8 cellular contexts compared by ENCODE assay signal in the genomic region with DNA sequence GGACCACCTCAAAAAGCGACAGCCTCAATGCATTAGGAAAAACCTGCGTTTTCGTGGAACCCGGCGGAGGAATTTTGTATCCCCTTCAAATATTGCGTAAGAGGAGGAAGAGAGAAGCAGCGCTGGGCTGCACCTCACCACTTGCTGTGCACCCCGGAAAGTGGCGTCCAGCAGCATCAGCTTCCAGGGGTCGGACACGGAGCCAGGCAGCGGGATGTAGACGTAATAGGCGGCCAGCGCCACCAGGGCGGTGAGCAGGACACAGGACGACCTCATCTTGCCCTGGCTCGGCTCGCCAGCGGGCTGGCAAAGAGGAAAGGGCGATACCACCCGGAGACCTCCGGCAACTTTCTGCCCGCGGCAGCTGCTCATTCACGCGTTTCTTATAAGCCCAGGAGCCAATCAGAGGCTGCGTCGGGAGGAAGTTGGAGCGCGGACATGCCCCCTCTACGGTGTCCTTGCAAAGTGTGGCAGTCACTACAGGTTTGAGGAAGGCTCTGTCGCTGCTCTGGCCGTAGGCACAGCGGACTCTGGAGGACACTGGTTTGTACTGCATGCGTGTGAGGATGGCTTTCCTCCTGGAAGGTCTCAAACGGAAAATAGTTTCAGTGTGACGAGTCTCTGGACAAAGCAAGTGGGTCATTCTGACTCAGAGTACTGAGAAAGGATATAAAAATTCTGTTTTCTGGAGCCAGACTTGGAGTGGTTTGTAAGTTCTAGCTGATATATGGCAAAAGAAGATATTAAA. TPM values are rescaled to one million over a fixed set of nuclear protein-coding genes. Genes with fewer than 3 reads are reported as not detected.
DNase-seq lines count a peak whose midpoint lies in the region; ATAC-seq and TF ChIP-seq lines count a peak whose summit lies in the region.

A gene with protein sequence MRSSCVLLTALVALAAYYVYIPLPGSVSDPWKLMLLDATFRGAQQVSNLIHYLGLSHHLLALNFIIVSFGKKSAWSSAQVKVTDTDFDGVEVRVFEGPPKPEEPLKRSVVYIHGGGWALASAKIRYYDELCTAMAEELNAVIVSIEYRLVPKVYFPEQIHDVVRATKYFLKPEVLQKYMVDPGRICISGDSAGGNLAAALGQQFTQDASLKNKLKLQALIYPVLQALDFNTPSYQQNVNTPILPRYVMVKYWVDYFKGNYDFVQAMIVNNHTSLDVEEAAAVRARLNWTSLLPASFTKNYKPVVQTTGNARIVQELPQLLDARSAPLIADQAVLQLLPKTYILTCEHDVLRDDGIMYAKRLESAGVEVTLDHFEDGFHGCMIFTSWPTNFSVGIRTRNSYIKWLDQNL (minus strand): TSS at position 359 of the 748 bp plus-strand sequence. CDS start 83 bp downstream, at position 276.

- peak within 1 kb of the TSS; percentile 97 to 98 for H3K4me3 Mint-ChIP-seq in CD14-positive monocyte

- H3K27ac Mint-ChIP-seq in CD14-positive monocyte: peak within 1 kb of the TSS; percentile 95 to 98 (median 97)

- peak; percentile 98 for ATAC-seq in GM19351 (IDR thresholded peaks at IDR 0.05; ENCODE audit: unreplicated experiment)
- ATAC-seq in HG03521 (IDR thresholded peaks at IDR 0.05; ENCODE audit: unreplicated experiment): peak; percentile 99
- peak; percentile 98 for ATAC-seq in left lung

- peak within 1 kb of the TSS; percentile 63 to 76 for H3K4me3 ChIP-seq in left lung

- DNase-seq in CD14-positive monocyte (ENCODE audit: low spot score) (peak; percentile 94), NCI-H69 (lab: John Stamatoyannopoulos, UW) (peak; percentile 98), dermis blood vessel endothelial cell (peak; percentile 98), left lung (peak; percentile 94)
- peak; percentile 36 to 59 for DNase-seq in activated CD4-positive, alpha-beta T cell treated with anti-CD3 and anti-CD28 coated beads, Interleukin-2, amount 50 U/mL, for 24 hours (ENCODE audit: low read depth in 1 of 2, low spot score in 1 of 2)
- peak; percentile 64 for DNase-seq in stimulated activated CD4-positive, alpha-beta T cell treated with anti-CD3 and anti-CD28 coated beads, Interleukin-4, amount 100 ng/mL, for 1 hour

- no peaks in the 10 kb centered on the region for H3K36me3 ChIP-seq in left lung

- no peaks in the 10 kb centered on the region for H3K9me3 Mint-ChIP-seq in CD14-positive monocyte

- H3K9me3 ChIP-seq in left lung: no peaks in the 10 kb centered on the region

- H3K27ac ChIP-seq in left lung: peak within 1 kb of the TSS; percentile 87 to 91

- peaks cover 0 to 44% of the 10 kb centered on the region in 2 donors for H3K4me1 ChIP-seq in left lung

- peaks cover 0 to 2% of the 10 kb centered on the region in 2 donors for H3K36me3 Mint-ChIP-seq in CD14-positive monocyte

- no peaks in the 10 kb centered on the region for H3K27me3 Mint-ChIP-seq in CD14-positive monocyte (ENCODE audit: low read depth in 3 of 3)

- intact Hi-C loops in CD14-positive monocyte (cut with micrococcal nuclease) (loop anchor here (2.0 to 5.0 kb wide), 3 partner anchors 34 to 41 kb away; partner anchors contain the start of gene ECT2 (in 1 of the 2)), left lung (cut with DNase I) (no loop called here)

- TF ChIP-seq CTCF in CD14-positive monocyte (IDR thresholded peaks at IDR 0.05) (peak; percentile 94), left lung (IDR thresholded peaks at IDR 0.05) (peak; percentile 79 to 87)

- H3K4me1 Mint-ChIP-seq in CD14-positive monocyte: peaks cover 39% of the 10 kb centered on the region

- H3K27me3 ChIP-seq in left lung: no peaks in the 10 kb centered on the region

RNA-seq across cellular contexts. Expression of the gene that starts here (rescaled TPM):
- 10 to 100 TPM; 20.7 to 23.9 TPM for polyA plus RNA-seq in CD14-positive monocyte
- total RNA-seq in dermis blood vessel endothelial cell: 5.4 and 14.4 TPM in 2 replicates
- 10 to 100 TPM; 36.4 to 66.6 TPM for total RNA-seq in left lung

Comparison
In these comparisons a context has a peak if more than half of its experiments do, and no peak if none do; other contexts are left out.
1. Peak in every context shown above with its lines: DNase-seq, ATAC-seq, H3K4me3 ChIP-seq and H3K27ac ChIP-seq.
2. DNase-seq: peak in every context shown above with its lines; median percentile 98 in NCI-H69; 98 in dermis blood vessel endothelial cell; 94 in CD14-positive monocyte; 94 in left lung; 64 in stimulated activated CD4-positive, alpha-beta T cell treated with anti-CD3 and anti-CD28 coated beads, Interleukin-4, amount 100 ng/mL, for 1 hour; 48 in activated CD4-positive, alpha-beta T cell treated with anti-CD3 and anti-CD28 coated beads, Interleukin-2, amount 50 U/mL, for 24 hours.
3. intact Hi-C loops: an anchor here in CD14-positive monocyte (2.0 to 5.0 kb wide); none called in left lung.